1 cellular context compared by ENCODE assay signal in genomic region chr2:27085062-27085669, GRCh38.
TF ChIP-seq lines count a peak whose summit lies in the region.

No MANE protein-coding gene starts in this region.

TF ChIP-seq in endothelial cell of umbilical vein, 7 proteins besides CTCF, POLR2A, EP300 and RAD21:
- TF ChIP-seq GATA2 (IDR thresholded peaks at IDR 0.05; ENCODE audit: insufficient read depth, insufficient read length, low read depth, low read length), result no peak
- TF ChIP-seq POLR2AphosphoS5 (IDR thresholded peaks at IDR 0.05; ENCODE audit: insufficient read depth, low read depth, low read length), result no peak
- no peak for TF ChIP-seq EZH2 (IDR thresholded peaks at IDR 0.05; ENCODE audit: borderline replicate concordance, low read depth, low read length, severe bottlenecking)
- TF ChIP-seq MAX (IDR thresholded peaks at IDR 0.05; ENCODE audit: insufficient read depth, insufficient read length), result no peak
- TF ChIP-seq FOS (IDR thresholded peaks at IDR 0.05; ENCODE audit: borderline replicate concordance, insufficient read depth, low read length), result no peak
- TF ChIP-seq JUN (IDR thresholded peaks at IDR 0.05; ENCODE audit: borderline replicate concordance, insufficient read depth, insufficient read length, low read depth), result no peak
- no peak for TF ChIP-seq MYC (IDR thresholded peaks at IDR 0.05; ENCODE audit: low read depth, low read length)
